Comparison of ENCODE assay signal across 13 cellular contexts in the genomic region with DNA sequence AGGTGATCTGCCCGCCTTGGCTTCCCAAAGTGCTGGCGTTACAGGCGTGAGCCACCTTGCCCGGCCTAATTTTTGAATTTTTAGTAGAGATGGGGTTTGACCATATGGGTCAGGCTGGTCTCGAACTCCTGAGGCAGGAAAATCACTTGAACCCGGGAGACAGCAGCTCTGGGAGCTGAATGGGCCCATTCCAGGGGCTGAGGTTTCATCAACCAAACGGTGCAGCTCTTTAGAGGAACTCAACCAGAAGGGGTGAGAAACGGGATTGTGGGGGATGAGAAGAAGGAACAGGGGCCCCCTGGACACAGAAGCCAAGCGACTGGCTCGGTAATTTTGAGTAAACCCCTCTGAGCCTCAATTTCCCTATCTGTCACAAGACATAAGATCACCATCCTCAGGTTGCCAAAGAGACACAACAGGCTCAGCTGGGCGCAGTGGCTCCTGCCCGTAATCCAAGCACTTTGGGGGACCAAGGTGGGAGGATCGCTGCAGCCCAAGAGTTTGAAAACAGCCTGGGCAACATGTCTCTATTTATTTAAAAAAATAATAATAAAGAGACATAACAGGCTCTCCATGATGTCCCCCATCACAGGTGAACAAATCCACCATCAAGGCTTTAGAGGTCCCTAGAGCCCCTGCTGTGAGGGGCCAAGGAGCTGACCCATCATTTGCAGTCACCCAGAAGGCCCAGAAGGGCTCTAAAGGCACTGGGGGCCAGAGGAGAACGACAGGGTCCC. TPM values are rescaled to one million over a fixed set of nuclear protein-coding genes. Genes with fewer than 3 reads are reported as not detected.
DNase-seq lines count a peak whose midpoint lies in the region; ATAC-seq, FAIRE-seq and TF ChIP-seq lines count a peak whose summit lies in the region.
"Had no signal": no experiment of that assay in that cellular context is flagged by ENCODE, and none has a peak within 500 bp of the region (broad histone marks: within the 10 kb centered on the region; RNA-seq: fewer than 3 reads in every experiment).

No MANE protein-coding gene starts in this region.

- H4K91ac ChIP-seq in mesenchymal stem cell (ENCODE audit: low read length), result no peak overlapping the region

- no peak overlapping the region for H2BK12ac ChIP-seq in mesenchymal stem cell (ENCODE audit: low read length in 2 of 2)

- H2AK5ac ChIP-seq in mesenchymal stem cell (ENCODE audit: low read length, severe bottlenecking), result peak overlapping the region; percentile 53

- H3K79me1 ChIP-seq in mesenchymal stem cell (replicated peaks; ENCODE audit: low read length, poor library complexity, severe bottlenecking), result peaks cover 8% of the 10 kb centered on the region

- intact Hi-C loops in body of pancreas (cut with DNase I), result loop anchor here (10.0 kb wide), 1 partner anchor 61 kb away; no protein-coding TSS in a partner anchor

- peaks cover 54% of the 10 kb centered on the region for H3K4me1 ChIP-seq in body of pancreas
- peaks cover 33% of the 10 kb centered on the region for H3K4me1 ChIP-seq in mesenchymal stem cell (ENCODE audit: control insufficient read depth, insufficient read depth, low read depth, low read length)
- peaks cover 32 to 57% of the 10 kb centered on the region in 2 donors for H3K4me1 ChIP-seq in thoracic aorta (ENCODE audit: control insufficient read depth in 1 of 2, low read depth in 2 of 2)

- peaks cover 5% of the 10 kb centered on the region; the same call in 1 of the 2 replicates for H3K9me3 Mint-ChIP-seq in HFFc6
- H3K9me3 Mint-ChIP-seq: activated B cell treated with CpG ODN at 0.5 μM for 24 hours had no signal

- peak overlapping the region; percentile 34 for H3K9ac ChIP-seq in mesenchymal stem cell (ENCODE audit: low read length)
- H3K9ac ChIP-seq: BLaER1 had no signal

- H3K4me1 Mint-ChIP-seq in HFFc6 (ENCODE audit: low read depth), result peaks cover 34% of the 10 kb centered on the region

- no peak overlapping the region for H2BK15ac ChIP-seq in mesenchymal stem cell (ENCODE audit: low read depth, poor library complexity, severe bottlenecking)

- H3K4me3 ChIP-seq in body of pancreas, result no peak overlapping the region
- no peak overlapping the region for H3K4me3 ChIP-seq in mesenchymal stem cell (ENCODE audit: insufficient read depth in 1 of 2, low read depth in 1 of 2, low read length in 2 of 2)
- H3K4me3 ChIP-seq in thoracic aorta, result no peak overlapping the region
- H3K4me3 ChIP-seq: BLaER1, cardiac muscle cell, mucosa of descending colon had no signal

- no peak for DNase-seq in HFFc6
- no peak for DNase-seq in body of pancreas
- DNase-seq in mesenchymal stem cell, result peak; percentile 73
- no peak for DNase-seq in thoracic aorta (ENCODE audit: low spot score)
- no peak for DNase-seq in NCI-H524 treated with DMSO at 0.1 percent for 48 hours (lab: John Stamatoyannopoulos, UW)
- DNase-seq in ecto neural progenitor cell (ENCODE audit: low spot score), result no peak
- no peak for DNase-seq in H54 (ENCODE audit: insufficient read length, low spot score)
- DNase-seq: activated B cell treated with CpG ODN at 0.5 μM for 24 hours, GOT3 had no signal

- peak overlapping the region; percentile 89 for H3K27ac Mint-ChIP-seq in HFFc6
- H3K27ac Mint-ChIP-seq: activated B cell treated with CpG ODN at 0.5 μM for 24 hours had no signal

- no peak overlapping the region for H3K14ac ChIP-seq in mesenchymal stem cell (ENCODE audit: low read length in 2 of 2)

- no peak overlapping the region for H3K18ac ChIP-seq in mesenchymal stem cell (ENCODE audit: low read depth in 1 of 2, low read length in 2 of 2)

- H2BK120ac ChIP-seq in mesenchymal stem cell (ENCODE audit: low read depth, low read length), result no peak overlapping the region

- peak overlapping the region; percentile 76 for H3K4me3 Mint-ChIP-seq in HFFc6
- H3K4me3 Mint-ChIP-seq: activated B cell treated with CpG ODN at 0.5 μM for 24 hours had no signal

- H3K23ac ChIP-seq in mesenchymal stem cell (ENCODE audit: low read length in 2 of 2), result no peak overlapping the region

- peaks cover 65% of the 10 kb centered on the region for H3K27me3 Mint-ChIP-seq in HFFc6 (ENCODE audit: insufficient read depth)
- H3K27me3 Mint-ChIP-seq: activated B cell treated with CpG ODN at 0.5 μM for 24 hours had no signal

- H3K27me3 ChIP-seq in body of pancreas, result no peaks in the 10 kb centered on the region
- no peaks in the 10 kb centered on the region for H3K27me3 ChIP-seq in mesenchymal stem cell (ENCODE audit: control insufficient read depth in 1 of 2, insufficient read depth in 1 of 2, low read length in 2 of 2)
- no peaks in the 10 kb centered on the region for H3K27me3 ChIP-seq in thoracic aorta (replicated peaks; ENCODE audit: insufficient read depth)
- H3K27me3 ChIP-seq: BLaER1, cardiac muscle cell had no signal

- TF ChIP-seq POLR2A in body of pancreas (IDR thresholded peaks at IDR 0.05) (no peak), H54 (IDR thresholded peaks at IDR 0.05; ENCODE audit: low read depth, low read length) (no peak)

- H3K9me3 ChIP-seq in body of pancreas (no peaks in the 10 kb centered on the region), mesenchymal stem cell (ENCODE audit: control insufficient read depth, low read length) (no peaks in the 10 kb centered on the region), thoracic aorta (no peaks in the 10 kb centered on the region)
- H3K9me3 ChIP-seq: BLaER1, mucosa of descending colon had no signal

- H3K4ac ChIP-seq in mesenchymal stem cell (ENCODE audit: low read depth in 1 of 2, low read length in 2 of 2), result no peak overlapping the region

- peaks cover 9% of the 10 kb centered on the region; the same call in 1 of the 2 replicates for H3K36me3 Mint-ChIP-seq in HFFc6 (ENCODE audit: low read depth)

- 92 to 94% methylated on average over 13 to 14 of the region's 14 CpGs for WGBS in body of pancreas, 2 donors
- 96% methylated on average over 11 of the region's 14 CpGs for WGBS in mesenchymal stem cell

- no peak overlapping the region for H2AFZ ChIP-seq in mesenchymal stem cell (ENCODE audit: low read depth, low read length)

- TF ChIP-seq CTCF in HFFc6 (IDR thresholded peaks at IDR 0.05), result no peak
- no peak for TF ChIP-seq CTCF in body of pancreas (IDR thresholded peaks at IDR 0.05)
- TF ChIP-seq CTCF in thoracic aorta (IDR thresholded peaks at IDR 0.05), result no peak

- H2BK5ac ChIP-seq in mesenchymal stem cell (ENCODE audit: low read depth, low read length, poor library complexity, severe bottlenecking), result no peak overlapping the region

- ATAC-seq in body of pancreas, result no peak
- ATAC-seq in thoracic aorta (ENCODE audit: insufficient number of reproducible peaks, low FRiP score, low read depth), result no peak

- peak overlapping the region; percentile 55 to 85 (median 79) for H3K27ac ChIP-seq in body of pancreas
- peak overlapping the region; percentile 63 for H3K27ac ChIP-seq in mesenchymal stem cell (ENCODE audit: low read length, poor library complexity, severe bottlenecking)
- peak overlapping the region; percentile 50 to 58 for H3K27ac ChIP-seq in thoracic aorta
- H3K27ac ChIP-seq: BLaER1, cardiac muscle cell had no signal

- H3K4me2 ChIP-seq in mesenchymal stem cell (ENCODE audit: low read length, poor library complexity, severe bottlenecking), result no peak overlapping the region
- H3K4me2 ChIP-seq: BLaER1 had no signal

- H3K36me3 ChIP-seq in body of pancreas (replicated peaks in 1 of 2; ENCODE audit: insufficient read depth in 1 of 2, low read depth in 2 of 2), result peaks cover 2 to 4% of the 10 kb centered on the region in 2 donors
- peaks cover 24 to 26% of the 10 kb centered on the region in 2 experiments for H3K36me3 ChIP-seq in mesenchymal stem cell (ENCODE audit: control insufficient read depth in 1 of 2, insufficient read depth in 2 of 2, low read depth in 1 of 2, low read length in 2 of 2)
- peaks cover 18% of the 10 kb centered on the region for H3K36me3 ChIP-seq in thoracic aorta

- FAIRE-seq in H54 (lab: Jason Lieb, UNC), result no peak
- FAIRE-seq: endothelial cell of umbilical vein had no signal

- H4K8ac ChIP-seq in mesenchymal stem cell (ENCODE audit: low read length), result no peak overlapping the region

RNA-seq across cellular contexts. Expression of a gene that starts 0.5 kb away (rescaled TPM):
- total RNA-seq in HFFc6 (2021; fragmentation: NEBNext Ultra II Directional; extraction: Animal tissue kit (Norgen Biotek cat#: 25700)), result under 1 TPM; 0.40 to 0.87 (median 0.55) TPM
- total RNA-seq in body of pancreas, result 1 to 10 TPM; 5.6 to 7.0 TPM
- 0.30 TPM for polyA plus RNA-seq in mesenchymal stem cell (2013, experiment 1 of 2)
- polyA plus RNA-seq in mesenchymal stem cell (2013, experiment 2 of 2), result 0.33 TPM
- total RNA-seq in thoracic aorta, result 10 to 100 TPM in 1 of 2 donors, 1 to 10 TPM in 1; 8.7 to 29.2 TPM

RNA-seq across cellular contexts. Expression of a gene that starts 7.7 kb away (rescaled TPM):
- total RNA-seq in HFFc6 (2021; fragmentation: NEBNext Ultra II Directional; extraction: Animal tissue kit (Norgen Biotek cat#: 25700)), result 10 to 100 TPM; 70.3 to 99.9 (median 91.7) TPM
- total RNA-seq in body of pancreas (100 to 1,000 TPM; 250 to 607 TPM), thoracic aorta (100 to 1,000 TPM; 643 to 922 TPM)
- 173 TPM for polyA plus RNA-seq in mesenchymal stem cell (2013, experiment 1 of 2)
- polyA plus RNA-seq in mesenchymal stem cell (2013, experiment 2 of 2), result 178 TPM

RNA-seq across cellular contexts. Expression of a gene that starts 47.5 kb away (rescaled TPM):
- total RNA-seq in HFFc6 (2021; fragmentation: NEBNext Ultra II Directional; extraction: Animal tissue kit (Norgen Biotek cat#: 25700)), result under 1 TPM in 1 of 6 experiments, not detected in 5; 0.14 TPM
- total RNA-seq in body of pancreas (under 1 TPM; under 0.01 to 0.26 TPM), thoracic aorta (under 1 TPM; 0.41 to 0.42 TPM)
- polyA plus RNA-seq in mesenchymal stem cell (2013, experiment 1 of 2), result 0.04 TPM
- polyA plus RNA-seq in mesenchymal stem cell (2013, experiment 2 of 2), result not detected
- total RNA-seq: activated B cell treated with CpG ODN at 0.5 μM for 24 hours had no signal

RNA-seq across cellular contexts. Expression of a gene that starts 49.1 kb away (rescaled TPM):
- 100 to 1,000 TPM; 175 to 217 (median 202) TPM for total RNA-seq in HFFc6 (2021; fragmentation: NEBNext Ultra II Directional; extraction: Animal tissue kit (Norgen Biotek cat#: 25700))
- 10 to 100 TPM; 45.7 to 94.6 TPM for total RNA-seq in body of pancreas
- polyA plus RNA-seq in mesenchymal stem cell (2013, experiment 1 of 2), result 97.6 TPM
- polyA plus RNA-seq in mesenchymal stem cell (2013, experiment 2 of 2), result 98.6 TPM
- 10 to 100 TPM; 74.8 to 90.2 TPM for total RNA-seq in thoracic aorta
